ENCODE assay signal across 8 cellular contexts in the genomic region with DNA sequence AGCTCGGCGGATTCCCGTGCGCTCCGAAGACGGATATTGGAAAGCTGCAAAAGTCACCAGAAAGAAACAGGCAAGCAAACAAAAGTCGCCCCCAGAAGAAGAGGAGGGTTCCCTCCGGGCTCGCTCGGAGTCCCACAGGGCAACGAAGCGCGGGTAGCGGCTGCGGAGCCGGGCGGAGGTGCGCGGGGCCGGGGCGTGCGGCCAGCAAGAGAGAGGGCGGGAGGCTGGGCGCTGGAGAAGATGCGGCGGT. TPM values are rescaled to one million over a fixed set of nuclear protein-coding genes. Genes with fewer than 3 reads are reported as not detected.
DNase-seq lines count a peak whose midpoint lies in the region; ATAC-seq, FAIRE-seq and TF ChIP-seq lines count a peak whose summit lies in the region.

A gene (minus strand): TSS at position 247 of the 250 bp plus-strand sequence. CDS start 642 bp downstream, outside the sequence.

- H3K4me3 ChIP-seq in adrenal gland: peak within 1 kb of the TSS; percentile 16 to 72 (median 52)
- H3K4me3 ChIP-seq in iPS-11a (ENCODE audit: low read depth, low read length): peak within 1 kb of the TSS; percentile 58
- H3K4me3 ChIP-seq in skeletal muscle tissue (ENCODE audit: low read length in 3 of 3): peak within 1 kb of the TSS; percentile 59 to 62 (median 60)
- H3K4me3 ChIP-seq in kidney (ENCODE audit: low read length in 2 of 2): peak within 1 kb of the TSS in 1 of 2 donors; percentile 43

- H3K36me3 ChIP-seq in adrenal gland (replicated peaks in 1 of 2) (no peaks in the 10 kb centered on the region), skeletal muscle tissue (ENCODE audit: control insufficient read depth in 3 of 3, insufficient read depth in 3 of 3, low read length in 3 of 3) (no peaks in the 10 kb centered on the region), kidney (ENCODE audit: control insufficient read depth in 1 of 2, insufficient read depth in 2 of 2, low read length in 2 of 2) (no peaks in the 10 kb centered on the region)

- no peaks in the 10 kb centered on the region for H3K27me3 ChIP-seq in adrenal gland
- H3K27me3 ChIP-seq in skeletal muscle tissue (ENCODE audit: control insufficient read depth in 3 of 3, insufficient read depth in 3 of 3, low read length in 3 of 3): peaks cover 35 to 43% (median 38%) of the 10 kb centered on the region in 3 donors

- DNase-seq in adrenal gland (no peak), kidney (no peak)
- no peak for DNase-seq in stimulated activated CD4-positive, alpha-beta T cell treated with anti-CD3 and anti-CD28 coated beads, Interleukin-2, amount 100 ng/mL, for 24 hours

- H3K9me3 ChIP-seq in adrenal gland (replicated peaks in 1 of 3) (no peaks in the 10 kb centered on the region), skeletal muscle tissue (ENCODE audit: control insufficient read depth in 3 of 3, low read length in 3 of 3) (peaks cover 0 to 2% (median 0%) of the 10 kb centered on the region in 3 donors), kidney (ENCODE audit: control insufficient read depth in 1 of 2, low read length in 2 of 2) (no peaks in the 10 kb centered on the region)

- H3K9ac ChIP-seq in skeletal muscle tissue (ENCODE audit: low read depth in 1 of 3, low read length in 3 of 3): peak within 1 kb of the TSS in 1 of 3 donors; percentile 50
- H3K9ac ChIP-seq in kidney (ENCODE audit: low read length in 2 of 2): peak within 1 kb of the TSS in 1 of 2 donors; percentile 19

- H3K4me1 ChIP-seq in adrenal gland (replicated peaks in 1 of 2) (peaks cover 0 to 16% of the 10 kb centered on the region in 2 donors), skeletal muscle tissue (ENCODE audit: control insufficient read depth in 3 of 3, insufficient read depth in 3 of 3, low read length in 3 of 3) (peaks cover 9 to 20% (median 15%) of the 10 kb centered on the region in 3 donors), kidney (ENCODE audit: control insufficient read depth in 1 of 2, insufficient read depth in 1 of 2, low read depth in 1 of 2, low read length in 2 of 2) (no peaks in the 10 kb centered on the region)

- TF ChIP-seq CTCF in adrenal gland (IDR thresholded peaks at IDR 0.05): no peak
- TF ChIP-seq CTCF in kidney (IDR thresholded peaks at IDR 0.05; ENCODE audit: borderline replicate concordance, extremely low read depth, insufficient read depth): no peak

- peak; percentile 35 to 60 for TF ChIP-seq POLR2A in adrenal gland (IDR thresholded peaks at IDR 0.05)

- intact Hi-C loops in adrenal gland (cut with DNase I) (no loop called here), kidney (cut with DNase I) (no loop called here)

- WGBS in adrenal gland, 4 donors: 0 to 1% (median 1%) methylated on average over 20 to 26 of the region's 26 CpGs

- H3K27ac ChIP-seq in adrenal gland: peak within 1 kb of the TSS in 4 of 5 donors; percentile 5 to 78 (median 56)
- H3K27ac ChIP-seq in skeletal muscle tissue (ENCODE audit: low read depth, low read length): no peak within 1 kb of the TSS
- no peak within 1 kb of the TSS for H3K27ac ChIP-seq in kidney (ENCODE audit: low read depth in 2 of 2, low read length in 2 of 2)

- no peak for FAIRE-seq in kidney (lab: Jason Lieb, UNC)

- ATAC-seq in GM19395 (IDR thresholded peaks at IDR 0.05; ENCODE audit: unreplicated experiment) (peak; percentile 48), HG03175 (IDR thresholded peaks at IDR 0.05; ENCODE audit: unreplicated experiment) (no peak), HG02759 (IDR thresholded peaks at IDR 0.05; ENCODE audit: unreplicated experiment) (no peak)

RNA-seq across cellular contexts. Expression of the gene that starts here (rescaled TPM):
- total RNA-seq in adrenal gland (10 to 100 TPM in 5 of 8 donors, 1 to 10 TPM in 3; 7.4 to 46.4 (median 22.1) TPM), skeletal muscle tissue (86.1 TPM), kidney (1.0 TPM)
- polyA plus RNA-seq in adrenal gland (10 to 100 TPM in 1 of 3 donors, 1 to 10 TPM in 2; 2.2 to 27.1 (median 6.6) TPM), kidney (ENCODE audit: insufficient read depth, low read depth, low replicate concordance) (0.11 TPM)

Comparison
In these comparisons a context has a peak if more than half of its experiments do, and no peak if none do; other contexts are left out.
1. H3K27ac ChIP-seq: peak in adrenal gland (4 of 5); none in skeletal muscle tissue (single experiment) and kidney (0 of 2).